ENCODE assay signal across 24 cellular contexts in the genomic region with DNA sequence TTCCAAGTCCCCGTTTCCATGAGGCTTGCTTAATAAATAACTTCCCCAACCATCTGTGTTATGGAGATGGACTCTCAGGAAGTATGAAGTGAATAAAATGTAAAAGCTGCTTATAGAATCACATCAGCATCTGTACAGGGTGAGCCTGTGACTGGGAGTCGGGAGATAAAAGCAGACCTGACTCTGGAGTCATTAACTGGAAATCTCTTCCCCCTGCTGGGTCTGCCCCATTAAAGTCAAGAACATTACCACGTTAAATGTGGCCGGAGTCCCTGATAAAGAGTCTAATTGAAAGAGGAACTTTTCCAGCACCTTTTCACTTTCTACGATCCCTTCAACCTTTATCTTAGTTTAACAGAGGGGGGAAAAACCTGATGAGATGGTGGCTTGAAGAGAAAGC.
"Had no signal": no experiment of that assay in that cellular context is flagged by ENCODE, and none has a peak within 500 bp of the region (broad histone marks: within the 10 kb centered on the region; RNA-seq: fewer than 3 reads in every experiment).

No MANE protein-coding gene starts in this region.

- H3K9me3 ChIP-seq: left ventricle myocardium inferior, ovary, testis, thyroid gland, transverse colon, upper lobe of left lung, vagina had no signal

- DNase-seq: hypothalamus; immature natural killer cell; kidney; left colon; left ventricle myocardium inferior; midbrain; naive thymus-derived CD8-positive, alpha-beta T cell; ovary; right cardiac atrium; stimulated activated CD4-positive, alpha-beta T cell treated with anti-CD3 and anti-CD28 coated beads, Interleukin-1b, Interleukin-23, amount 100 ng/mL, for 48 hours; stimulated activated CD4-positive, alpha-beta T cell treated with anti-CD3 and anti-CD28 coated beads, Interleukin-2, amount 100 ng/mL, for 48 hours; stimulated activated CD4-positive, alpha-beta T cell treated with anti-CD3 and anti-CD28 coated beads, Interleukin-4, amount 100 ng/mL, for 4 hours; stimulated activated CD8-positive, alpha-beta memory T cell treated with anti-CD3 and anti-CD28 coated beads, Interleukin-4, amount 100 ng/mL, for 48 hours; stimulated activated naive CD4-positive, alpha-beta T cell treated with Interleukin-2 at 50 U/mL for 16 hours; stimulated activated naive CD8-positive, alpha-beta T cell treated with anti-CD3 and anti-CD28 coated beads, Interleukin-15, amount 100 ng/mL, for 72 hours; testis; thyroid gland; transverse colon; upper lobe of left lung had no signal

- H3K4me3 ChIP-seq: left ventricle myocardium inferior, lung, ovary, skin epidermis, testis, thyroid gland, transverse colon, upper lobe of left lung, vagina had no signal

- H3K4me1 ChIP-seq: left ventricle myocardium inferior, testis, thyroid gland, transverse colon, upper lobe of left lung, vagina had no signal

- ATAC-seq: left colon; naive thymus-derived CD8-positive, alpha-beta T cell; right cardiac atrium; sciatic nerve; stimulated activated memory B cell treated with anti-CD40 and anti-IgM and Interleukin-4, amounts not matched to agents 10 μg/mL and 1 μg/mL and 100 μg/mL, for 72 hours; stimulated activated naive CD8-positive, alpha-beta T cell treated with anti-CD3 and anti-CD28 coated beads, Interleukin-15, amount 100 ng/mL, for 72 hours had no signal

- H3K27ac ChIP-seq: left ventricle myocardium inferior, ovary, skin epidermis, testis, thyroid gland, transverse colon, upper lobe of left lung, vagina had no signal

- H3K27me3 ChIP-seq: ovary, testis, thyroid gland, transverse colon, upper lobe of left lung, vagina had no signal

- H3K36me3 ChIP-seq: left ventricle myocardium inferior, ovary, thyroid gland, transverse colon, upper lobe of left lung, vagina had no signal
